In genomic region chr5:68962632-68963484, GRCh38 we compare ENCODE assay signal across 8 cellular contexts.
DNase-seq lines count a peak whose midpoint lies in the region; ATAC-seq lines count a peak whose summit lies in the region.

No MANE protein-coding gene starts in this region.

- DNase-seq in COLO829 (ENCODE audit: low spot score) (peak; percentile 38), HAP-1 (ENCODE audit: low spot score in 2 of 2) (peak; percentile 60 to 73), NT2/D1 (ENCODE audit: low read depth, low spot score) (peak; percentile 44), cerebellum (ENCODE audit: low spot score) (peak; percentile 65), left kidney (ENCODE audit: low read depth, low spot score) (peak; percentile 88), superior temporal gyrus (ENCODE audit: extremely low spot score) (peak; percentile 95)

- H3K27me3 ChIP-seq in HAP-1 (ENCODE audit: low read depth) = no peaks in the 10 kb centered on the region
- no peaks in the 10 kb centered on the region for H3K27me3 ChIP-seq in NT2/D1 (ENCODE audit: insufficient read depth, insufficient read length)

- H3K9me3 ChIP-seq in HAP-1 = no peaks in the 10 kb centered on the region
- no peaks in the 10 kb centered on the region for H3K9me3 ChIP-seq in NT2/D1 (ENCODE audit: insufficient read depth, low read length)

- ATAC-seq in HG03432 (IDR thresholded peaks at IDR 0.05; ENCODE audit: unreplicated experiment) (no peak), HG03571 (IDR thresholded peaks at IDR 0.05; ENCODE audit: unreplicated experiment) (no peak)

- H3K4me3 ChIP-seq in HAP-1 (no peak overlapping the region), NT2/D1 (ENCODE audit: insufficient read length, low read depth) (no peak overlapping the region)

- no peak overlapping the region for H3K9ac ChIP-seq in NT2/D1 (ENCODE audit: insufficient read length, low read depth)

- in situ Hi-C loops in HAP-1 (cut with MboI; ENCODE audit: low sequenced_read_pairs) = loop anchor here (25.0 kb wide), 1 partner anchor 626 kb away; no protein-coding TSS in a partner anchor

- H3K4me1 ChIP-seq in HAP-1 = no peaks in the 10 kb centered on the region
- H3K4me1 ChIP-seq in NT2/D1 (ENCODE audit: insufficient read depth, insufficient read length) = no peaks in the 10 kb centered on the region

- H3K36me3 ChIP-seq in HAP-1 (replicated peaks) (no peaks in the 10 kb centered on the region), NT2/D1 (ENCODE audit: insufficient read depth, insufficient read length, low read length) (no peaks in the 10 kb centered on the region)

Comparison
In these comparisons a context has a peak if more than half of its experiments do, and no peak if none do; other contexts are left out.
1. DNase-seq: peak in every context shown above with its lines; median percentile 95 in superior temporal gyrus; 88 in left kidney; 66 in HAP-1; 65 in cerebellum; 44 in NT2/D1; 38 in COLO829.